ENCODE assay signal across 17 cellular contexts in genomic region chr7:128298004-128298403, GRCh38. TPM values are rescaled to one million over a fixed set of nuclear protein-coding genes. Genes with fewer than 3 reads are reported as not detected.
"Had no signal": no experiment of that assay in that cellular context is flagged by ENCODE, and none has a peak within 500 bp of the region (broad histone marks: within the 10 kb centered on the region; RNA-seq: fewer than 3 reads in every experiment).

No MANE protein-coding gene starts in this region.

RNA-seq across cellular contexts. Expression of gene LEP, which starts 56.9 kb away (rescaled TPM):
- total RNA-seq: activated B cell treated with CpG ODN at 0.5 μM for 24 hours; activated CD4-positive, alpha-beta memory T cell treated with anti-CD3 and anti-CD28 coated beads for 36 hours; activated CD4-positive, alpha-beta T cell treated with anti-CD3 and anti-CD28 coated beads, Interleukin-2, amount 10 ng/mL, durations not matched to agents 24 days and 14 days; activated CD8-positive, alpha-beta memory T cell treated with anti-CD3 and anti-CD28 coated beads for 36 hours; activated CD8-positive, alpha-beta T cell treated with anti-CD3 and anti-CD28 coated beads for 36 hours; activated naive CD4-positive, alpha-beta T cell treated with anti-CD3 and anti-CD28 coated beads for 36 hours; activated naive CD4-positive, alpha-beta T cell treated with anti-CD3 and anti-CD28 coated beads, Interleukin-2, amount 50 U/mL, for 72 hours; activated naive CD8-positive, alpha-beta T cell treated with anti-CD3 and anti-CD28 coated beads for 36 hours; activated T-cell treated with anti-CD3 and anti-CD28 coated beads, Interleukin-2, amount 50 U/mL, for 4 hours; activated T-cell treated with anti-CD3 and anti-CD28 coated beads, Interleukin-2, amount 50 U/mL, for 72 hours; activated T-helper 1 cell treated with anti-CD3 and anti-CD28 coated beads, Interleukin-12 subunit alpha, Interleukin-12 subunit beta, Interleukin-2, Interleukin-4 antibody, amounts not matched to agents 30 ng/mL and 10 ng/mL and 1 ng/mL, durations not matched to agents 14 hours and 24 hours and 36 hours; activated T-helper 17 cell treated with anti-CD3 and anti-CD28 coated beads, Interleukin-2, amount 50 U/mL, for 72 hours; astrocyte; chondrocyte; T-helper 1 cell treated with Interleukin-12 subunit alpha and Interleukin-12 subunit beta and Interleukin-4 antibody, amounts not matched to agents 30 ng/mL and 1 ng/mL, for 36 hours; T-helper 17 cell; T-helper 2 cell treated with Interferon-gamma antibody and Interleukin-4, amounts not matched to agents 100 ng/mL and 5 ng/mL, for 36 hours had no signal
